ENCODE assay signal across 9 cellular contexts in the genomic region with DNA sequence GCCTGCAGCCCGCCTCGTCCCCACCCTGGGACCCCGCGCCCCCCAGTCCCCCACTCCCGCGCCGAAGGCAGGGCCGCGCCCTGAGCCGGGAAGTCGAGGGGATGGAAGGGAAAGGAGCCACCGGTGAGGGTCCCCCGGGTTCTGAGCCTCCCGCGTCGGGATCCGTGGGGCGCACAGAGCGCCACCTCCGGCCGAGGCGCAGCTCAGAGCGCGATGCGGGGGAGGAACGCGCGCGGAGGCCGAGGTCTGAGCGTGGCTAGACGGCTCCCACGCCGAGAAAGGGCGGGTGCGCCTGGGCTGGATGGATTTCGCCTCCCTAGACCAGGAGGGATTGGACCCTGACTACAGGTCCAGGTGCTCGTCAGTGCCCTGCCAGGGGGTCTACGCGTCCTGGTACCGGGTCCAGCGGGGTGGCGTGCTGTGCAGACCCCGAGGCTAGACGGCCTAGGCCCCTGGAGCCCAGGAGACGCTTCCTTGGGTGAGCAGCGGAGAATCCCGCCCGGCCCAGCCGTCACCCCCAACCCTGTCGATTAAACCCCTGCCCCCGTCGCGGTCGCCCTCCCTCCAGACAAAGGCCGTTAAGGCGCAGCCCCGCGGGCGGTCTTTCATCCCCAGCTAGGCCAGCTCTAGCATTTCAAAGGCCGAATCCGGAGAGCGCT. TPM values are rescaled to one million over a fixed set of nuclear protein-coding genes. Genes with fewer than 3 reads are reported as not detected.
A peak's percentile ranks its signal among the peaks of the same experiment; 100 is the strongest.
DNase-seq lines count a peak whose midpoint lies in the region; ATAC-seq and TF ChIP-seq lines count a peak whose summit lies in the region.
"Had no signal": no experiment of that assay in that cellular context is flagged by ENCODE, and none has a peak within 500 bp of the region (broad histone marks: within the 10 kb centered on the region; RNA-seq: fewer than 3 reads in every experiment).

No MANE protein-coding gene starts in this region.

- peaks cover 70% of the 10 kb centered on the region for H3K27me3 ChIP-seq in A673 (replicated peaks; ENCODE audit: insufficient read depth, low read depth, low read length, poor library complexity)
- peaks cover 36% of the 10 kb centered on the region for H3K27me3 ChIP-seq in Loucy (ENCODE audit: insufficient read depth, low read length, poor library complexity, severe bottlenecking)
- peaks cover 0 to 33% of the 10 kb centered on the region in 2 donors for H3K27me3 ChIP-seq in muscle layer of colon (ENCODE audit: control insufficient read depth in 1 of 2, insufficient read depth in 2 of 2, low read length in 2 of 2)
- H3K27me3 ChIP-seq: SJCRH30 had no signal

- H2AFZ ChIP-seq in Loucy (ENCODE audit: low read length), result no peak overlapping the region

- no peaks in the 10 kb centered on the region for H3K79me2 ChIP-seq in Loucy (ENCODE audit: insufficient read depth, low read length)

- H3K9ac ChIP-seq in Loucy (ENCODE audit: low read depth, low read length, poor library complexity, severe bottlenecking), result no peak overlapping the region
- no peak overlapping the region for H3K9ac ChIP-seq in muscle layer of colon (ENCODE audit: low read length)

- ATAC-seq in GM18861 (IDR thresholded peaks at IDR 0.05; ENCODE audit: unreplicated experiment) (no peak), HG03175 (IDR thresholded peaks at IDR 0.05; ENCODE audit: unreplicated experiment) (no peak), HG03196 (IDR thresholded peaks at IDR 0.05; ENCODE audit: unreplicated experiment) (no peak)

- H3K36me3 ChIP-seq in A673 (ENCODE audit: insufficient read depth, low read length, poor library complexity, severe bottlenecking) (no peaks in the 10 kb centered on the region), Loucy (ENCODE audit: insufficient read depth, low read length) (no peaks in the 10 kb centered on the region), muscle layer of colon (ENCODE audit: insufficient read depth, low read length) (no peaks in the 10 kb centered on the region)
- H3K36me3 ChIP-seq: SJCRH30 had no signal

- no peaks in the 10 kb centered on the region for H3F3A ChIP-seq in Loucy (ENCODE audit: low read depth)

- peaks cover 5% of the 10 kb centered on the region for H4K20me1 ChIP-seq in Loucy (ENCODE audit: insufficient read depth, low read length, poor library complexity, severe bottlenecking)

- H3K27ac ChIP-seq in A673 (ENCODE audit: low read depth, low read length, poor library complexity, severe bottlenecking) (no peak overlapping the region), muscle layer of colon (ENCODE audit: low read depth, low read length) (peak overlapping the region; percentile 68)
- H3K27ac ChIP-seq: SJCRH30 had no signal

- peak overlapping the region; percentile 62 for H3K4me2 ChIP-seq in Loucy (ENCODE audit: low read depth, low read length, poor library complexity, severe bottlenecking)

- no TSS peak for BruUV-seq in A673 (replicated peaks; lab: Mats Ljungman, UMichigan)

- CTCF ChIA-PET in A673 (lab: Charles Lee), result no interaction called here

- DNase-seq in A673 (ENCODE audit: low spot score), result no peak
- peak; percentile 46 for DNase-seq in dermis blood vessel endothelial cell
- no peak for DNase-seq in NCI-H2029 treated with DMSO at 0.1 percent for 48 hours (lab: John Stamatoyannopoulos, UW)

- intact Hi-C loops in A673 (cut with micrococcal nuclease; ENCODE audit: unreplicated experiment), result loop anchor here (10.0 kb wide), 1 partner anchor 186 kb away; no protein-coding TSS in a partner anchor

- no peaks in the 10 kb centered on the region for H3K9me3 ChIP-seq in A673 (ENCODE audit: low read depth, low read length, poor library complexity, severe bottlenecking)
- no peaks in the 10 kb centered on the region for H3K9me3 ChIP-seq in Loucy (ENCODE audit: insufficient read depth, low read depth, low read length)
- H3K9me3 ChIP-seq in muscle layer of colon (ENCODE audit: low read length), result no peaks in the 10 kb centered on the region
- H3K9me3 ChIP-seq: SJCRH30 had no signal

- H3K4me1 ChIP-seq in A673 (ENCODE audit: insufficient read depth, low read length, poor library complexity, severe bottlenecking), result peaks cover 20% of the 10 kb centered on the region
- peaks cover 10% of the 10 kb centered on the region for H3K4me1 ChIP-seq in Loucy (ENCODE audit: insufficient read depth, low read length, poor library complexity, severe bottlenecking)
- H3K4me1 ChIP-seq in muscle layer of colon (ENCODE audit: insufficient read depth, low read length), result peaks cover 14% of the 10 kb centered on the region

- H3K4me3 ChIP-seq in A673 (ENCODE audit: low read depth, low read length, poor library complexity, severe bottlenecking), result peak overlapping the region; percentile 33
- H3K4me3 ChIP-seq in Loucy (ENCODE audit: low read length, poor library complexity, severe bottlenecking), result peak overlapping the region; percentile 61
- H3K4me3 ChIP-seq in muscle layer of colon (ENCODE audit: low read depth in 1 of 2, low read length in 2 of 2), result peak overlapping the region in 1 of 2 donors; percentile 31

- no peaks in the 10 kb centered on the region for H3K9me2 ChIP-seq in Loucy (replicated peaks; ENCODE audit: low read depth, low read length)

- POLR2A ChIA-PET in A673 (lab: Charles Lee; ENCODE audit: low non-redundant PET), result no interaction called here

- no peak for TF ChIP-seq CTCF in A673 (conservative IDR thresholded peaks at IDR 0.05; ENCODE audit: low read depth, low read length)
- no peak for TF ChIP-seq CTCF in Loucy (conservative IDR thresholded peaks at IDR 0.05; ENCODE audit: low read length)

RNA-seq across cellular contexts. Expression of a gene that starts 1.0 kb away (rescaled TPM):
- total RNA-seq in A673 (2021) (2.1 and 4.3 TPM in 2 replicates), dermis blood vessel endothelial cell (68.8 and 100 TPM in 2 replicates)

Comparison
In these comparisons a context has a peak if more than half of its experiments do, and no peak if none do; other contexts are left out.
1. RNA of a gene that starts 1.0 kb away (total RNA-seq): 68.8 to 100 TPM in dermis blood vessel endothelial cell; 2.1 to 4.3 TPM in A673; every median in the first group is over 10 times any median in the second.